ENCODE assay signal across 1 cellular context in the genomic region with DNA sequence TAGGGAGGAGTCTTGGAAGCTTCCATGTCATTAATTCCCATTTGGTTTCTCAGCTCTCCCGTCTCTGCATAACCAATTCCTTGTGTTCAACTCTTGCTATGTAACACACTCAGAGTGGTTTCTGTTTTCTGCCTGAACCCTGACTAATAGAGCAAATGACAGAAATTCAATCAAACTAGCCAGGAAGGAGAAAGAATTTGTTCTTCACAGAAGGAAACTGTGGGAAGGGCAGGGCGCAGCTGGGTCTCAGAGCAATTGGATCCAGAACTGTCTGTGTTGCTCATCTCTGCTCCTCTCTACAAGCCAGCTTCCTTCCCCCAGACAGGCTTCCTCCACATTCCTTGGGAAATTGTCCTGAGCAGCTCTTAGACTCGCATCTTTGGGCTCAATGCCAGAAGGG.
TF ChIP-seq lines count a peak whose summit lies in the region.

No MANE protein-coding gene starts in this region.

TF ChIP-seq in SK-N-SH treated with all-trans-retinoic acid at 6 μM for 48 hours, 23 proteins besides CTCF, POLR2A, EP300 and RAD21 (continued from another document):
- TF ChIP-seq, protein P1, sequence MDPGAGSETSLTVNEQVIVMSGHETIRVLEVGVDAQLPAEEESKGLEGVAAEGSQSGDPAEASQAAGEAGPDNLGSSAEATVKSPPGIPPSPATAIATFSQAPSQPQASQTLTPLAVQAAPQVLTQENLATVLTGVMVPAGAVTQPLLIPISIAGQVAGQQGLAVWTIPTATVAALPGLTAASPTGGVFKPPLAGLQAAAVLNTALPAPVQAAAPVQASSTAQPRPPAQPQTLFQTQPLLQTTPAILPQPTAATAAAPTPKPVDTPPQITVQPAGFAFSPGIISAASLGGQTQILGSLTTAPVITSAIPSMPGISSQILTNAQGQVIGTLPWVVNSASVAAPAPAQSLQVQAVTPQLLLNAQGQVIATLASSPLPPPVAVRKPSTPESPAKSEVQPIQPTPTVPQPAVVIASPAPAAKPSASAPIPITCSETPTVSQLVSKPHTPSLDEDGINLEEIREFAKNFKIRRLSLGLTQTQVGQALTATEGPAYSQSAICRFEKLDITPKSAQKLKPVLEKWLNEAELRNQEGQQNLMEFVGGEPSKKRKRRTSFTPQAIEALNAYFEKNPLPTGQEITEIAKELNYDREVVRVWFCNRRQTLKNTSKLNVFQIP (CRISPR knock-in tag; IDR thresholded peaks at IDR 0.05; ENCODE audit: borderline replicate concordance, low read depth) = no peak
